ENCODE assay signal across 1 cellular context in genomic region chr17:79730769-79731483, GRCh38.
A peak's percentile ranks its signal among the peaks of the same experiment; 100 is the strongest.
TF ChIP-seq lines count a peak whose summit lies in the region.

ENPP7 (plus strand) TSS chr17:79730943; CDS start chr17:79731140, 197 bp downstream.

TF ChIP-seq in HepG2, 621 proteins besides CTCF, POLR2A, EP300 and RAD21 (continued from another document and continues in another):
- TF ChIP-seq, protein P1, sequence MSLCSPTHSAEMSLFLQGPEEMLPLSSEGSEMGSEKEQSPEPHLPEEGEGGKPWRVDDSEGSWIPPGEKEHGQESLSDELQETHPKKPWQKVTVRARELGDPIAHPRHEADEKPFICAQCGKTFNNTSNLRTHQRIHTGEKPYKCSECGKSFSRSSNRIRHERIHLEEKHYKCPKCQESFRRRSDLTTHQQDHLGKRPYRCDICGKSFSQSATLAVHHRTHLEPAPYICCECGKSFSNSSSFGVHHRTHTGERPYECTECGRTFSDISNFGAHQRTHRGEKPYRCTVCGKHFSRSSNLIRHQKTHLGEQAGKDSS (CRISPR knock-in tag; IDR thresholded peaks at IDR 0.05; ENCODE audit: borderline replicate concordance, low read depth), result peak; percentile 74; the same call in 1 of the 2 replicates
- TF ChIP-seq SRSF9 (IDR thresholded peaks at IDR 0.05; ENCODE audit: borderline replicate concordance, insufficient read depth, low read depth, low read length, poor library complexity, severe bottlenecking), result no peak
- 0 out of 2 replicates have a peak, but pooled peaks have one; percentile 4 for TF ChIP-seq HBP1 (CRISPR knock-in tag; IDR thresholded peaks at IDR 0.05; ENCODE audit: low read depth)
- TF ChIP-seq GMEB2 (CRISPR knock-in tag; IDR thresholded peaks at IDR 0.05; ENCODE audit: low read depth), result no peak
- TF ChIP-seq, protein P2, sequence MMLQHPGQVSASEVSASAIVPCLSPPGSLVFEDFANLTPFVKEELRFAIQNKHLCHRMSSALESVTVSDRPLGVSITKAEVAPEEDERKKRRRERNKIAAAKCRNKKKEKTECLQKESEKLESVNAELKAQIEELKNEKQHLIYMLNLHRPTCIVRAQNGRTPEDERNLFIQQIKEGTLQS (CRISPR knock-in tag; IDR thresholded peaks at IDR 0.05), result peak; percentile 77
- no peak for TF ChIP-seq FOSL1 (CRISPR knock-in tag; IDR thresholded peaks at IDR 0.05; ENCODE audit: borderline replicate concordance)
- TF ChIP-seq PHB2 (IDR thresholded peaks at IDR 0.05; ENCODE audit: partially characterized antibody), result no peak
- TF ChIP-seq MYC (CRISPR knock-in tag; IDR thresholded peaks at IDR 0.05; ENCODE audit: borderline replicate concordance), result peak; percentile 75
- no peak for TF ChIP-seq CENPX (CRISPR knock-in tag; IDR thresholded peaks at IDR 0.05)
- TF ChIP-seq SALL2 (CRISPR knock-in tag; IDR thresholded peaks at IDR 0.05), result 0 out of 2 replicates have a peak, but pooled peaks have one; percentile 14
- TF ChIP-seq ZNF558 (CRISPR knock-in tag; IDR thresholded peaks at IDR 0.05; ENCODE audit: borderline replicate concordance), result no peak
- TF ChIP-seq, protein P3, sequence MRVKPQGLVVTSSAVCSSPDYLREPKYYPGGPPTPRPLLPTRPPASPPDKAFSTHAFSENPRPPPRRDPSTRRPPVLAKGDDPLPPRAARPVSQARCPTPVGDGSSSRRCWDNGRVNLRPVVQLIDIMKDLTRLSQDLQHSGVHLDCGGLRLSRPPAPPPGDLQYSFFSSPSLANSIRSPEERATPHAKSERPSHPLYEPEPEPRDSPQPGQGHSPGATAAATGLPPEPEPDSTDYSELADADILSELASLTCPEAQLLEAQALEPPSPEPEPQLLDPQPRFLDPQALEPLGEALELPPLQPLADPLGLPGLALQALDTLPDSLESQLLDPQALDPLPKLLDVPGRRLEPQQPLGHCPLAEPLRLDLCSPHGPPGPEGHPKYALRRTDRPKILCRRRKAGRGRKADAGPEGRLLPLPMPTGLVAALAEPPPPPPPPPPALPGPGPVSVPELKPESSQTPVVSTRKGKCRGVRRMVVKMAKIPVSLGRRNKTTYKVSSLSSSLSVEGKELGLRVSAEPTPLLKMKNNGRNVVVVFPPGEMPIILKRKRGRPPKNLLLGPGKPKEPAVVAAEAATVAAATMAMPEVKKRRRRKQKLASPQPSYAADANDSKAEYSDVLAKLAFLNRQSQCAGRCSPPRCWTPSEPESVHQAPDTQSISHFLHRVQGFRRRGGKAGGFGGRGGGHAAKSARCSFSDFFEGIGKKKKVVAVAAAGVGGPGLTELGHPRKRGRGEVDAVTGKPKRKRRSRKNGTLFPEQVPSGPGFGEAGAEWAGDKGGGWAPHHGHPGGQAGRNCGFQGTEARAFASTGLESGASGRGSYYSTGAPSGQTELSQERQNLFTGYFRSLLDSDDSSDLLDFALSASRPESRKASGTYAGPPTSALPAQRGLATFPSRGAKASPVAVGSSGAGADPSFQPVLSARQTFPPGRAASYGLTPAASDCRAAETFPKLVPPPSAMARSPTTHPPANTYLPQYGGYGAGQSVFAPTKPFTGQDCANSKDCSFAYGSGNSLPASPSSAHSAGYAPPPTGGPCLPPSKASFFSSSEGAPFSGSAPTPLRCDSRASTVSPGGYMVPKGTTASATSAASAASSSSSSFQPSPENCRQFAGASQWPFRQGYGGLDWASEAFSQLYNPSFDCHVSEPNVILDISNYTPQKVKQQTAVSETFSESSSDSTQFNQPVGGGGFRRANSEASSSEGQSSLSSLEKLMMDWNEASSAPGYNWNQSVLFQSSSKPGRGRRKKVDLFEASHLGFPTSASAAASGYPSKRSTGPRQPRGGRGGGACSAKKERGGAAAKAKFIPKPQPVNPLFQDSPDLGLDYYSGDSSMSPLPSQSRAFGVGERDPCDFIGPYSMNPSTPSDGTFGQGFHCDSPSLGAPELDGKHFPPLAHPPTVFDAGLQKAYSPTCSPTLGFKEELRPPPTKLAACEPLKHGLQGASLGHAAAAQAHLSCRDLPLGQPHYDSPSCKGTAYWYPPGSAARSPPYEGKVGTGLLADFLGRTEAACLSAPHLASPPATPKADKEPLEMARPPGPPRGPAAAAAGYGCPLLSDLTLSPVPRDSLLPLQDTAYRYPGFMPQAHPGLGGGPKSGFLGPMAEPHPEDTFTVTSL (CRISPR knock-in tag; IDR thresholded peaks at IDR 0.05; ENCODE audit: borderline replicate concordance), result no peak
- TF ChIP-seq HOXA9 (CRISPR knock-in tag; IDR thresholded peaks at IDR 0.05; ENCODE audit: borderline replicate concordance), result no peak
- TF ChIP-seq REPIN1 (CRISPR knock-in tag; IDR thresholded peaks at IDR 0.05; ENCODE audit: borderline replicate concordance, low read depth), result peak; percentile 12; the same call in 1 of the 2 replicates
- TF ChIP-seq ZFX (CRISPR knock-in tag; IDR thresholded peaks at IDR 0.05; ENCODE audit: low read depth), result peak; percentile 89
- peak; percentile 47; the same call in 1 of the 2 replicates for TF ChIP-seq ZNF709 (CRISPR knock-in tag; IDR thresholded peaks at IDR 0.05)
- no peak for TF ChIP-seq ZNF335 (CRISPR knock-in tag; IDR thresholded peaks at IDR 0.05)
- no peak for TF ChIP-seq RBM22 (optimal IDR thresholded peaks at IDR 0.05; ENCODE audit: low read length)
- TF ChIP-seq, protein P4, sequence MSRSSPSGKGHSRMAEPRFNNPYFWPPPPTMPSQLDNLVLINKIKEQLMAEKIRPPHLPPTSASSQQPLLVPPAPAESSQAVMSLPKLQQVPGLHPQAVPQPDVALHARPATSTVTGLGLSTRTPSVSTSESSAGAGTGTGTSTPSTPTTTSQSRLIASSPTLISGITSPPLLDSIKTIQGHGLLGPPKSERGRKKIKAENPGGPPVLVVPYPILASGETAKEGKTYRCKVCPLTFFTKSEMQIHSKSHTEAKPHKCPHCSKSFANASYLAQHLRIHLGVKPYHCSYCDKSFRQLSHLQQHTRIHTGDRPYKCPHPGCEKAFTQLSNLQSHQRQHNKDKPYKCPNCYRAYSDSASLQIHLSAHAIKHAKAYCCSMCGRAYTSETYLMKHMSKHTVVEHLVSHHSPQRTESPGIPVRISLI (CRISPR knock-in tag; IDR thresholded peaks at IDR 0.05; ENCODE audit: borderline replicate concordance), result no peak
- peak; percentile 65; the same call in 1 of the 2 replicates for TF ChIP-seq ZMAT3 (CRISPR knock-in tag; conservative IDR thresholded peaks at IDR 0.05)
- TF ChIP-seq ZSCAN21 (CRISPR knock-in tag; IDR thresholded peaks at IDR 0.05; ENCODE audit: borderline replicate concordance), result 0 out of 2 replicates have a peak, but pooled peaks have one; percentile 52
- TF ChIP-seq SOX5 (CRISPR knock-in tag; IDR thresholded peaks at IDR 0.05; ENCODE audit: borderline replicate concordance), result peak; percentile 46; the same call in 1 of the 2 replicates
- TF ChIP-seq SKI (IDR thresholded peaks at IDR 0.05; ENCODE audit: partially characterized antibody), result peak; percentile 17
- TF ChIP-seq, protein P5, sequence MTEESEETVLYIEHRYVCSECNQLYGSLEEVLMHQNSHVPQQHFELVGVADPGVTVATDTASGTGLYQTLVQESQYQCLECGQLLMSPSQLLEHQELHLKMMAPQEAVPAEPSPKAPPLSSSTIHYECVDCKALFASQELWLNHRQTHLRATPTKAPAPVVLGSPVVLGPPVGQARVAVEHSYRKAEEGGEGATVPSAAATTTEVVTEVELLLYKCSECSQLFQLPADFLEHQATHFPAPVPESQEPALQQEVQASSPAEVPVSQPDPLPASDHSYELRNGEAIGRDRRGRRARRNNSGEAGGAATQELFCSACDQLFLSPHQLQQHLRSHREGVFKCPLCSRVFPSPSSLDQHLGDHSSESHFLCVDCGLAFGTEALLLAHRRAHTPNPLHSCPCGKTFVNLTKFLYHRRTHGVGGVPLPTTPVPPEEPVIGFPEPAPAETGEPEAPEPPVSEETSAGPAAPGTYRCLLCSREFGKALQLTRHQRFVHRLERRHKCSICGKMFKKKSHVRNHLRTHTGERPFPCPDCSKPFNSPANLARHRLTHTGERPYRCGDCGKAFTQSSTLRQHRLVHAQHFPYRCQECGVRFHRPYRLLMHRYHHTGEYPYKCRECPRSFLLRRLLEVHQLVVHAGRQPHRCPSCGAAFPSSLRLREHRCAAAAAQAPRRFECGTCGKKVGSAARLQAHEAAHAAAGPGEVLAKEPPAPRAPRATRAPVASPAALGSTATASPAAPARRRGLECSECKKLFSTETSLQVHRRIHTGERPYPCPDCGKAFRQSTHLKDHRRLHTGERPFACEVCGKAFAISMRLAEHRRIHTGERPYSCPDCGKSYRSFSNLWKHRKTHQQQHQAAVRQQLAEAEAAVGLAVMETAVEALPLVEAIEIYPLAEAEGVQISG (CRISPR knock-in tag; IDR thresholded peaks at IDR 0.05), result peak; percentile 30; the same call in 1 of the 2 replicates
- TF ChIP-seq GMEB1 (CRISPR knock-in tag; IDR thresholded peaks at IDR 0.05; ENCODE audit: borderline replicate concordance), result 0 out of 2 replicates have a peak, but pooled peaks have one; percentile 16
- no peak for TF ChIP-seq CREBL2 (CRISPR knock-in tag; IDR thresholded peaks at IDR 0.05; ENCODE audit: borderline replicate concordance)
- peak; percentile 81; the same call in 1 of the 2 replicates for TF ChIP-seq AKAP8 (CRISPR knock-in tag; IDR thresholded peaks at IDR 0.05)
- TF ChIP-seq CBX5 (CRISPR knock-in tag; IDR thresholded peaks at IDR 0.05; ENCODE audit: borderline replicate concordance), result no peak
- peak; percentile 41; the same call in 1 of the 2 replicates for TF ChIP-seq RXRB (CRISPR knock-in tag; IDR thresholded peaks at IDR 0.05; ENCODE audit: borderline replicate concordance)
- no peak for TF ChIP-seq ZZZ3 (CRISPR knock-in tag; IDR thresholded peaks at IDR 0.05; ENCODE audit: borderline replicate concordance)
- 0 out of 2 replicates have a peak, but pooled peaks have one; percentile 30 for TF ChIP-seq ZBTB20 (CRISPR knock-in tag; IDR thresholded peaks at IDR 0.05; ENCODE audit: borderline replicate concordance, low read depth)
- TF ChIP-seq ZNF749 (CRISPR knock-in tag; IDR thresholded peaks at IDR 0.05; ENCODE audit: borderline replicate concordance), result no peak
- no peak for TF ChIP-seq SYNCRIP (IDR thresholded peaks at IDR 0.05; ENCODE audit: insufficient read depth, low read depth, low read length)
- TF ChIP-seq MEF2D (CRISPR knock-in tag; IDR thresholded peaks at IDR 0.05), result 0 out of 2 replicates have a peak, but pooled peaks have one; percentile 46
- TF ChIP-seq NCOA5 (CRISPR knock-in tag; IDR thresholded peaks at IDR 0.05), result no peak
- 0 out of 2 replicates have a peak, but pooled peaks have one; percentile 19 for TF ChIP-seq NFKBIZ (CRISPR knock-in tag; IDR thresholded peaks at IDR 0.05)
- no peak for TF ChIP-seq SRSF1 (optimal IDR thresholded peaks at IDR 0.05; ENCODE audit: low read depth, low read length)
- 0 out of 2 replicates have a peak, but pooled peaks have one; percentile 27 for TF ChIP-seq ZNF430 (CRISPR knock-in tag; IDR thresholded peaks at IDR 0.05)
- no peak for TF ChIP-seq HNRNPUL1 (IDR thresholded peaks at IDR 0.05; ENCODE audit: low read depth, low read length)
- TF ChIP-seq STAT5B (CRISPR knock-in tag; IDR thresholded peaks at IDR 0.05), result no peak
- 0 out of 2 replicates have a peak, but pooled peaks have one; percentile 45 for TF ChIP-seq ZNF607 (CRISPR knock-in tag; IDR thresholded peaks at IDR 0.05; ENCODE audit: borderline replicate concordance)
- TF ChIP-seq MTA3 (CRISPR knock-in tag; IDR thresholded peaks at IDR 0.05), result no peak
- peak; percentile 96; the same call in 1 of the 2 replicates for TF ChIP-seq MTA1 (CRISPR knock-in tag; IDR thresholded peaks at IDR 0.05; ENCODE audit: borderline replicate concordance)
- TF ChIP-seq ZNF501 (CRISPR knock-in tag; IDR thresholded peaks at IDR 0.05), result peak; percentile 74
- TF ChIP-seq ELF1 (CRISPR knock-in tag; IDR thresholded peaks at IDR 0.05), result no peak
- TF ChIP-seq, protein P6, sequence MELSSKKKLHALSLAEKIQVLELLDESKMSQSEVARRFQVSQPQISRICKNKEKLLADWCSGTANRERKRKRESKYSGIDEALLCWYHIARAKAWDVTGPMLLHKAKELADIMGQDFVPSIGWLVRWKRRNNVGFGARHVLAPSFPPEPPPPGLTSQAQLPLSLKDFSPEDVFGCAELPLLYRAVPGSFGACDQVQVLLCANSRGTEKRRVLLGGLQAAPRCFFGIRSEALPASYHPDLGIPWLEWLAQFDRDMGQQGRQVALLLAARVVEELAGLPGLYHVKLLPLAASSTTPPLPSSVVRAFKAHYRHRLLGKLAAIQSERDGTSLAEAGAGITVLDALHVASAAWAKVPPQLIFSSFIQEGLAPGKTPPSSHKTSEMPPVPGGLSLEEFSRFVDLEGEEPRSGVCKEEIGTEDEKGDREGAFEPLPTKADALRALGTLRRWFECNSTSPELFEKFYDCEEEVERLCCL (CRISPR knock-in tag; IDR thresholded peaks at IDR 0.05; ENCODE audit: borderline replicate concordance), result 0 out of 2 replicates have a peak, but pooled peaks have one; percentile 18
- TF ChIP-seq ATF7 (IDR thresholded peaks at IDR 0.05), result no peak
- peak; percentile 68; the same call in 1 of the 2 replicates for TF ChIP-seq ATF7 (CRISPR knock-in tag; IDR thresholded peaks at IDR 0.05)
- 0 out of 2 replicates have a peak, but pooled peaks have one; percentile 7 for TF ChIP-seq ZNF30 (CRISPR knock-in tag; IDR thresholded peaks at IDR 0.05)
